ENCODE assay signal across 20 cellular contexts in the genomic region with DNA sequence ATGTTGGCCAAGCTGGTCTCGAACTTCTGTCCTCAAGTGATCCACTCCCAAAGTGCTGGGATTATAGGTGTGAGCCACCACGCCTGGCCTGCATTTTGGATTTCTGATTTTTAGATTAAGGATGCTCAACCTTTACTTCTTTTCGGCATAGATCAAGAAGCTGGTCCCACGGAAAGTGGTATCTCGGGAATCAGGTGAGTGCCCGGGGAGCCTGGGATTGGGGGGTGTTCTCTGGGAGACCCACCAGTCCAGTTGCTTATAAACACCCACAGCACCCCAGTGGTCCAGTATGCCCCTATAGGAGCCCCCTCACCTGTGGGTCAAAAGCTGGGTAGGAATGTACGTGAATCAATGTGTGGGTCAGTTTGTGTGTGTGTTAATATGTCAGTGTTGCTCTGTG.
"Had no signal": no experiment of that assay in that cellular context is flagged by ENCODE, and none has a peak within 500 bp of the region (broad histone marks: within the 10 kb centered on the region; RNA-seq: fewer than 3 reads in every experiment).

No MANE protein-coding gene starts in this region.

- DNase-seq: effector memory CD4-positive, alpha-beta T cell; esophagus squamous epithelium; foreskin fibroblast; glutamatergic neuron; immature natural killer cell; left ventricle myocardium inferior; lower lobe of right lung; midbrain; psoas muscle; retina; stimulated activated CD4-positive, alpha-beta T cell treated with anti-CD3 and anti-CD28 coated beads, Interleukin-2, amount 100 ng/mL, for 24 hours; stimulated activated CD4-positive, alpha-beta T cell treated with anti-CD3 and anti-CD28 coated beads, Interleukin-4, amount 100 ng/mL, for 4 hours; stimulated activated naive B cell treated with anti-CD40 and anti-IgM and Interleukin-4, amounts not matched to agents 10 μg/mL and 1 μg/mL and 100 μg/mL, for 72 hours; trophoblast cell had no signal

- H3K27ac Mint-ChIP-seq: immature natural killer cell; memory B cell; natural killer cell treated with Interleukin-12 subunit alpha and Interleukin-12 subunit beta and Interleukin-15 and Interleukin-18, amount 100 ng/mL, for 72 hours; stimulated activated naive B cell treated with anti-CD40 and anti-IgM and Interleukin-4, amounts not matched to agents 10 μg/mL and 1 μg/mL and 100 μg/mL, for 72 hours had no signal

- H3K27me3 ChIP-seq: esophagus squamous epithelium, gastroesophageal sphincter, neutrophil, sigmoid colon had no signal

- H3K9me3 ChIP-seq: esophagus squamous epithelium, gastroesophageal sphincter, left ventricle myocardium inferior, lower lobe of right lung, neutrophil, psoas muscle, sigmoid colon had no signal

- ATAC-seq: gastroesophageal sphincter; lower lobe of right lung; natural killer cell treated with Interleukin-12 subunit alpha and Interleukin-12 subunit beta and Interleukin-15 and Interleukin-18, amount 100 ng/mL, for 72 hours; psoas muscle; stimulated activated naive B cell treated with anti-CD40 and anti-IgM and Interleukin-4, amounts not matched to agents 10 μg/mL and 1 μg/mL and 100 μg/mL, for 72 hours had no signal

- H3K4me3 ChIP-seq: esophagus squamous epithelium, gastroesophageal sphincter, left ventricle myocardium inferior, lower lobe of right lung, psoas muscle, sigmoid colon, skin epidermis had no signal

- H3K9me3 Mint-ChIP-seq: immature natural killer cell; memory B cell; natural killer cell treated with Interleukin-12 subunit alpha and Interleukin-12 subunit beta and Interleukin-15 and Interleukin-18, amount 100 ng/mL, for 72 hours; stimulated activated naive B cell treated with anti-CD40 and anti-IgM and Interleukin-4, amounts not matched to agents 10 μg/mL and 1 μg/mL and 100 μg/mL, for 72 hours had no signal

- H3K27ac ChIP-seq: esophagus squamous epithelium, gastroesophageal sphincter, left ventricle myocardium inferior, lower lobe of right lung, neutrophil, psoas muscle, sigmoid colon, skin epidermis had no signal

- H3K4me3 Mint-ChIP-seq: immature natural killer cell; memory B cell; natural killer cell treated with Interleukin-12 subunit alpha and Interleukin-12 subunit beta and Interleukin-15 and Interleukin-18, amount 100 ng/mL, for 72 hours; stimulated activated naive B cell treated with anti-CD40 and anti-IgM and Interleukin-4, amounts not matched to agents 10 μg/mL and 1 μg/mL and 100 μg/mL, for 72 hours had no signal

- H3K27me3 Mint-ChIP-seq: memory B cell; natural killer cell treated with Interleukin-12 subunit alpha and Interleukin-12 subunit beta and Interleukin-15 and Interleukin-18, amount 100 ng/mL, for 72 hours had no signal

- H3K36me3 Mint-ChIP-seq: immature natural killer cell; memory B cell; natural killer cell treated with Interleukin-12 subunit alpha and Interleukin-12 subunit beta and Interleukin-15 and Interleukin-18, amount 100 ng/mL, for 72 hours had no signal

- H3K36me3 ChIP-seq: neutrophil had no signal
